26 cellular contexts compared by ENCODE assay signal in the genomic region with DNA sequence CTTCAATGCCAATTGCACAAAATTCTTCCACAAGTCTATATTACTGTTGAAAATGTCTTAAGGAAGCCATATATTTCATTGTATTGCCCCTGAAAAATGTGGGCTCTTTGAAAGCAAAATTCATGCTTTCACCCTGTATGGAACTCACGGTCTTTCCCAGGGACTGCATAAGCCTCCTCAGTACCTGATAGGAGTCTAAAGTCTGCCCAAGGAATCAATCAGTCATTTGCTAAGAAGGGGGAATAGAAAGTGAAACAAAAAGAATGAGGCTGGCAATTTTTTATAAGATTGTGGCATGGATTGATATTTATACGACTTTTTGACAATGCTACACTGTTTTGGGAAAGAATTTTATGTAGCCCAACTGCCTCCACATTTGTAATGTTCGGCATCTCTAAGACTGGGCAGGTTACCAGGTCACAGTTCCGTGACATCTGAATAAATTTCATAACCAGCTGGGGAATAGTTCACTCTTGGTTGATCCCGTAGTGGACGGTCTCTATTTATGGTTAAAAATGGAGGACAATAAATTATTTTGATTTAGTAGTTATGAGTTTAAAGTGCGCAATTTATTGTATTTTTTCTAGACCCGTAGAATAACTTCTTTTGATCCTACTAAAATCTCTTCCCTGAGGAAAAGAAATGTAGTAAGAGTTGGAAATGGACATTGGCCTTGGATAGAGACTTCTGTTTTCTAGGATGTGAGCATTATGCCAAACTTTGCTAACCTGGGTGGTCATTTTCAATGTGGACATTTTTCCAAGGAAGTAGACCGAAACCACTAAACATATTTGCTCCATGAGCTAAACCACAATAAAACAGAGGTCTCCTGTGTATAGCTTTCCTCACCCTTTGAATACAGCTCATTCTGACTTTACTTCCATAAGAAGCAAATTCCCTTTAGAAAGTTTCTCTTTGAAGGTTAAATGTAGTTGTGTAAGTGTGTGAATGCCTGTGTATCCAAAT.
DNase-seq lines count a peak whose midpoint lies in the region; ATAC-seq, FAIRE-seq and TF ChIP-seq lines count a peak whose summit lies in the region.
"Had no signal": no experiment of that assay in that cellular context is flagged by ENCODE, and none has a peak within 500 bp of the region (broad histone marks: within the 10 kb centered on the region; RNA-seq: fewer than 3 reads in every experiment).

No MANE protein-coding gene starts in this region.

- DNase-seq in GM12892 (ENCODE audit: insufficient read length) (no peak), PC-9 (no peak), epithelial cell of proximal tubule (ENCODE audit: low read depth) (peak; percentile 13), GM19239 (ENCODE audit: insufficient read length, low spot score) (no peak), amygdala (lab: John Stamatoyannopoulos, UW) (no peak), cortex of kidney (lab: John Stamatoyannopoulos, UW) (no peak)
- DNase-seq: activated CD4-positive, alpha-beta memory T cell treated with anti-CD3 and anti-CD28 coated beads for 36 hours; activated naive CD4-positive, alpha-beta T cell treated with Interleukin-2 at 50 U/mL for 16 hours; activated T-cell treated with anti-CD3 and anti-CD28 coated beads for 4 hours; brain microvascular endothelial cell; colonic mucosa; DMS153; GF-D8; HCEC 1CT; left ventricle myocardium superior; mucosa of descending colon; NCI-H1092; NCI-H2029 treated with DMSO at 0.1 percent for 48 hours; NCI-H446; Right ventricle myocardium superior; WERI-Rb-1 had no signal

- H2AFZ ChIP-seq in PC-9: peak overlapping the region; percentile 12; the same call in 1 of the 2 replicates
- H2AFZ ChIP-seq: neural progenitor cell had no signal

- intact Hi-C loops in PC-9 (cut with micrococcal nuclease; ENCODE audit: unreplicated experiment): no loop called here

- H3K4me1 Mint-ChIP-seq in nephron: no peaks in the 10 kb centered on the region
- H3K4me1 Mint-ChIP-seq: neural progenitor cell had no signal

- TF ChIP-seq CTCF in PC-9 (conservative IDR thresholded peaks at IDR 0.05) (no peak), epithelial cell of proximal tubule (conservative IDR thresholded peaks at IDR 0.05; ENCODE audit: low read depth, low read length) (no peak), nephron (IDR thresholded peaks at IDR 0.05; ENCODE audit: unreplicated experiment in 3 of 3) (no peak)

- FAIRE-seq in GM12892 (lab: Jason Lieb, UNC) (peak; percentile 42), GM19239 (lab: Jason Lieb, UNC) (no peak)

- no peaks in the 10 kb centered on the region for H3K27me3 ChIP-seq in PC-9 (ENCODE audit: insufficient read depth, low read depth)
- H3K27me3 ChIP-seq: brain microvascular endothelial cell, colonic mucosa, gastroesophageal sphincter, neural progenitor cell had no signal

- H3K9me3 ChIP-seq in PC-9 (ENCODE audit: insufficient read depth, low read depth): no peaks in the 10 kb centered on the region
- H3K9me3 ChIP-seq: colonic mucosa, gastroesophageal sphincter, mucosa of descending colon had no signal

- no peak for ATAC-seq in GM21717 (IDR thresholded peaks at IDR 0.05; ENCODE audit: unreplicated experiment)
- ATAC-seq: gastroesophageal sphincter, left ventricle myocardium superior, mucosa of descending colon had no signal

- H3K27ac ChIP-seq in PC-9: no peak overlapping the region
- H3K27ac ChIP-seq: brain microvascular endothelial cell, colonic mucosa, gastroesophageal sphincter, HL-60, neural progenitor cell, WERI-Rb-1 had no signal

- H3K4me3 ChIP-seq in PC-9 (no peak overlapping the region), epithelial cell of proximal tubule (ENCODE audit: low read depth, low read length) (no peak overlapping the region)
- H3K4me3 ChIP-seq: colonic mucosa, gastroesophageal sphincter, mucosa of descending colon, neural progenitor cell had no signal

- BruUV-seq in PC-9 (replicated peaks; lab: Mats Ljungman, UMichigan): no TSS peak

- no peaks in the 10 kb centered on the region for H3K79me2 ChIP-seq in PC-9 (ENCODE audit: low read depth)

- H4K20me1 ChIP-seq in PC-9 (ENCODE audit: insufficient read depth): no peaks in the 10 kb centered on the region

- no peaks in the 10 kb centered on the region for H3K36me3 ChIP-seq in PC-9 (ENCODE audit: low read depth)
- H3K36me3 ChIP-seq: brain microvascular endothelial cell, colonic mucosa, gastroesophageal sphincter, neural progenitor cell, WERI-Rb-1 had no signal

- peak overlapping the region in 1 of 3 experiments; percentile 18 for H3K4me3 Mint-ChIP-seq in nephron
- H3K4me3 Mint-ChIP-seq: activated CD4-positive, alpha-beta memory T cell treated with anti-CD3 and anti-CD28 coated beads for 36 hours; neural progenitor cell had no signal

- H3K4me2 ChIP-seq in PC-9: no peak overlapping the region
- H3K4me2 ChIP-seq: neural progenitor cell had no signal

- peaks cover 5% of the 10 kb centered on the region for H3K27me3 Mint-ChIP-seq in nephron (ENCODE audit: low read depth)
- H3K27me3 Mint-ChIP-seq: activated CD4-positive, alpha-beta memory T cell treated with anti-CD3 and anti-CD28 coated beads for 36 hours had no signal

- CTCF ChIA-PET in PC-9 (lab: Charles Lee): no interaction called here

- peaks cover 4% of the 10 kb centered on the region for H3K9me3 Mint-ChIP-seq in nephron
- H3K9me3 Mint-ChIP-seq: activated CD4-positive, alpha-beta memory T cell treated with anti-CD3 and anti-CD28 coated beads for 36 hours; neural progenitor cell had no signal

- H3F3A ChIP-seq in PC-9 (ENCODE audit: insufficient read depth, low read depth): no peaks in the 10 kb centered on the region

- POLR2A ChIA-PET in PC-9 (lab: Charles Lee; ENCODE audit: unreplicated experiment): no interaction called here

- no peak for TF ChIP-seq POLR2A in GM12892 (IDR thresholded peaks at IDR 0.05; ENCODE audit: low read depth, low read length)

- peak overlapping the region in 2 of 3 experiments; percentile 32 to 54 for H3K27ac Mint-ChIP-seq in nephron
- H3K27ac Mint-ChIP-seq: activated CD4-positive, alpha-beta memory T cell treated with anti-CD3 and anti-CD28 coated beads for 36 hours; neural progenitor cell had no signal

- H3K36me3 Mint-ChIP-seq in nephron (ENCODE audit: low read depth): peaks cover 3% of the 10 kb centered on the region
- H3K36me3 Mint-ChIP-seq: activated CD4-positive, alpha-beta memory T cell treated with anti-CD3 and anti-CD28 coated beads for 36 hours; neural progenitor cell had no signal

- no peaks in the 10 kb centered on the region for H3K9me2 ChIP-seq in PC-9 (ENCODE audit: insufficient read depth)

- no peaks in the 10 kb centered on the region for H3K4me1 ChIP-seq in PC-9 (replicated peaks; ENCODE audit: insufficient read depth)
- H3K4me1 ChIP-seq: colonic mucosa, gastroesophageal sphincter, neural progenitor cell had no signal
